18 cellular contexts compared by ENCODE assay signal in the genomic region with DNA sequence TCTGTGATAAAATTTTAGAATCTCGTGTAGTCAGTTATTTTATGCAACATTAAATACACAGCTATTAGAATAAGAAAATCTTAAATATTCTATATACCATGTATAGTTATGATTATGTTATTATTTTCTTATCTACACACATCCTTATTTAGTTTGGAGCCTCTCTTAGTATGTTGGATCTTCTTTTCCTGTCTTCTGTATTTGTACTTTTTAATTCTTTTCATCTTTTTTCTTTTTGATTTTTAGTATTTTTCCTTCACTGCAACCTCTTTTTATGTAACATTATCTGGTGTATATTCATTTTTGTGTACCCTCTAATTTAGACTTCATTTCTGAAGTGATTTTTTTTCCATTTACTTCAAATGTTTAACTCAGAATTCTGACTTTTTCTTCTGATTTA. TPM values are rescaled to one million over a fixed set of nuclear protein-coding genes. Genes with fewer than 3 reads are reported as not detected.
DNase-seq lines count a peak whose midpoint lies in the region; ATAC-seq, FAIRE-seq and TF ChIP-seq lines count a peak whose summit lies in the region.
"Had no signal": no experiment of that assay in that cellular context is flagged by ENCODE, and none has a peak within 500 bp of the region (broad histone marks: within the 10 kb centered on the region; RNA-seq: fewer than 3 reads in every experiment).

No MANE protein-coding gene starts in this region.

- peaks cover 31% of the 10 kb centered on the region for H3K4me1 Mint-ChIP-seq in activated T-cell treated with anti-CD3 and anti-CD28 coated beads, Interleukin-2, amount 50 U/mL, for 72 hours (ENCODE audit: low read depth)
- H3K4me1 Mint-ChIP-seq: GM23338 had no signal

- H3K4me2 ChIP-seq in smooth muscle cell: no peak overlapping the region
- H3K4me2 ChIP-seq: BLaER1, GM23338 had no signal

- peaks cover 12 to 24% of the 10 kb centered on the region in 2 donors for H3K36me3 Mint-ChIP-seq in activated T-cell treated with anti-CD3 and anti-CD28 coated beads, Interleukin-2, amount 50 U/mL, for 72 hours (ENCODE audit: insufficient read depth in 2 of 2)

- H3K27ac ChIP-seq in smooth muscle cell (ENCODE audit: low read depth) (peak overlapping the region; percentile 39), substantia nigra (ENCODE audit: low read depth, low read length, poor library complexity, severe bottlenecking) (no peak overlapping the region), right atrium auricular region (no peak overlapping the region)
- H3K27ac ChIP-seq: BLaER1 had no signal

- H3K4me1 ChIP-seq in smooth muscle cell (ENCODE audit: low read depth) (no peaks in the 10 kb centered on the region), right atrium auricular region (no peaks in the 10 kb centered on the region)
- H3K4me1 ChIP-seq: BLaER1 had no signal

- H3K27ac Mint-ChIP-seq in activated T-cell treated with anti-CD3 and anti-CD28 coated beads, Interleukin-2, amount 50 U/mL, for 72 hours: peak overlapping the region; percentile 29

- H3K36me3 ChIP-seq in smooth muscle cell (ENCODE audit: low read depth) (peaks cover 26% of the 10 kb centered on the region), right atrium auricular region (peaks cover 37% of the 10 kb centered on the region)

- H2AFZ ChIP-seq in smooth muscle cell (ENCODE audit: low read depth): no peak overlapping the region
- H2AFZ ChIP-seq: GM23338 had no signal

- H3F3A ChIP-seq in smooth muscle cell (ENCODE audit: low read depth): no peaks in the 10 kb centered on the region

- H3K9me3 Mint-ChIP-seq in activated T-cell treated with anti-CD3 and anti-CD28 coated beads, Interleukin-2, amount 50 U/mL, for 72 hours: peaks cover 0 to 2% of the 10 kb centered on the region in 2 donors

- no peak for DNase-seq in activated T-cell treated with anti-CD3 and anti-CD28 coated beads, Interleukin-2, amount 50 U/mL, for 72 hours
- no peak for DNase-seq in activated T-cell treated with anti-CD3 and anti-CD28 coated beads, Interleukin-2, amount 50 U/mL, for 1 hour
- DNase-seq in frontal cortex (ENCODE audit: low spot score in 2 of 2) (no peak), smooth muscle cell (lab: John Stamatoyannopoulos, UW; ENCODE audit: unreplicated experiment) (no peak), substantia nigra (lab: John Stamatoyannopoulos, UW) (no peak), right atrium auricular region (ENCODE audit: low spot score) (no peak)
- DNase-seq: 8988T; CD4-positive, alpha-beta memory T cell; DMS153; DMS79; GF-D8 had no signal

- H3K9me3 ChIP-seq in smooth muscle cell (replicated peaks; ENCODE audit: low read depth) (no peaks in the 10 kb centered on the region), right atrium auricular region (peaks cover 0 to 11% of the 10 kb centered on the region in 2 donors)

- H4K20me1 ChIP-seq in smooth muscle cell (ENCODE audit: low read depth): peaks cover 12% of the 10 kb centered on the region

- FAIRE-seq in TTC549 (lab: Jason Lieb, UNC): peak; percentile 28
- peak; percentile 8 for FAIRE-seq in frontal cortex (lab: Jason Lieb, UNC)
- FAIRE-seq: H54, HepG2 had no signal

- H3K4me3 Mint-ChIP-seq in activated T-cell treated with anti-CD3 and anti-CD28 coated beads, Interleukin-2, amount 50 U/mL, for 72 hours: peak overlapping the region in 1 of 2 donors; percentile 51
- H3K4me3 Mint-ChIP-seq: CD14-positive monocyte, GM23338 had no signal

- no peak overlapping the region for H3K9ac ChIP-seq in smooth muscle cell (ENCODE audit: low read depth)
- H3K9ac ChIP-seq: BLaER1 had no signal

- no peaks in the 10 kb centered on the region for H3K27me3 Mint-ChIP-seq in activated T-cell treated with anti-CD3 and anti-CD28 coated beads, Interleukin-2, amount 50 U/mL, for 72 hours (ENCODE audit: low read depth)
- H3K27me3 Mint-ChIP-seq: CD4-positive, alpha-beta memory T cell had no signal

- peaks cover 39% of the 10 kb centered on the region for H3K79me2 ChIP-seq in smooth muscle cell (ENCODE audit: low read depth)

- H3K4me3 ChIP-seq in smooth muscle cell (no peak overlapping the region), right atrium auricular region (no peak overlapping the region)
- H3K4me3 ChIP-seq: BLaER1, GM23338 had no signal

- 94% methylated on average over 1 of the region's 1 CpG for WGBS in smooth muscle cell (ENCODE audit: low lambda C conversion rate)

- ATAC-seq in activated T-cell treated with anti-CD3 and anti-CD28 coated beads, Interleukin-2, amount 50 U/mL, for 72 hours (replicated peaks in 1 of 2): no peak
- no peak for ATAC-seq in HG02642 (IDR thresholded peaks at IDR 0.05; ENCODE audit: poor library complexity, unreplicated experiment)
- ATAC-seq: GM23338, HepG2 had no signal

- H3K27me3 ChIP-seq in smooth muscle cell (ENCODE audit: low read depth) (no peaks in the 10 kb centered on the region), right atrium auricular region (no peaks in the 10 kb centered on the region)
- H3K27me3 ChIP-seq: BLaER1 had no signal

- no peak for TF ChIP-seq CTCF in smooth muscle cell (IDR thresholded peaks at IDR 0.05; ENCODE audit: borderline replicate concordance, insufficient read depth, poor library complexity, severe bottlenecking)
- no peak for TF ChIP-seq CTCF in right atrium auricular region (IDR thresholded peaks at IDR 0.05)

RNA-seq across cellular contexts. Expression of a gene that starts 48.9 kb away (rescaled TPM):
- 10 to 100 TPM; 24.6 to 30.1 TPM for total RNA-seq in activated T-cell treated with anti-CD3 and anti-CD28 coated beads, Interleukin-2, amount 50 U/mL, for 72 hours
- total RNA-seq in frontal cortex (179 TPM), smooth muscle cell (66.3 and 71.2 TPM in 2 replicates), right atrium auricular region (10 to 100 TPM; 60.2 to 61.1 TPM)
- polyA plus RNA-seq in smooth muscle cell: 27.7 and 33.7 TPM in 2 replicates
